Comparison of ENCODE assay signal across 1 cellular context in genomic region chr14:95258754-95259593, GRCh38.
TF ChIP-seq lines count a peak whose summit lies in the region.

No MANE protein-coding gene starts in this region.

TF ChIP-seq in GM23338, 12 proteins besides CTCF, POLR2A, EP300 and RAD21 (continued from another document):
- TF ChIP-seq ETS1 (IDR thresholded peaks at IDR 0.05) (no peak), NANOG (IDR thresholded peaks at IDR 0.05; ENCODE audit: borderline replicate concordance) (no peak), JUNB (IDR thresholded peaks at IDR 0.05; ENCODE audit: unreplicated experiment) (no peak), STAT1 (IDR thresholded peaks at IDR 0.05; ENCODE audit: unreplicated experiment) (no peak), CREB1 (CRISPR knock-in tag; IDR thresholded peaks at IDR 0.05; ENCODE audit: low read depth) (no peak)
- TF ChIP-seq, protein P1, sequence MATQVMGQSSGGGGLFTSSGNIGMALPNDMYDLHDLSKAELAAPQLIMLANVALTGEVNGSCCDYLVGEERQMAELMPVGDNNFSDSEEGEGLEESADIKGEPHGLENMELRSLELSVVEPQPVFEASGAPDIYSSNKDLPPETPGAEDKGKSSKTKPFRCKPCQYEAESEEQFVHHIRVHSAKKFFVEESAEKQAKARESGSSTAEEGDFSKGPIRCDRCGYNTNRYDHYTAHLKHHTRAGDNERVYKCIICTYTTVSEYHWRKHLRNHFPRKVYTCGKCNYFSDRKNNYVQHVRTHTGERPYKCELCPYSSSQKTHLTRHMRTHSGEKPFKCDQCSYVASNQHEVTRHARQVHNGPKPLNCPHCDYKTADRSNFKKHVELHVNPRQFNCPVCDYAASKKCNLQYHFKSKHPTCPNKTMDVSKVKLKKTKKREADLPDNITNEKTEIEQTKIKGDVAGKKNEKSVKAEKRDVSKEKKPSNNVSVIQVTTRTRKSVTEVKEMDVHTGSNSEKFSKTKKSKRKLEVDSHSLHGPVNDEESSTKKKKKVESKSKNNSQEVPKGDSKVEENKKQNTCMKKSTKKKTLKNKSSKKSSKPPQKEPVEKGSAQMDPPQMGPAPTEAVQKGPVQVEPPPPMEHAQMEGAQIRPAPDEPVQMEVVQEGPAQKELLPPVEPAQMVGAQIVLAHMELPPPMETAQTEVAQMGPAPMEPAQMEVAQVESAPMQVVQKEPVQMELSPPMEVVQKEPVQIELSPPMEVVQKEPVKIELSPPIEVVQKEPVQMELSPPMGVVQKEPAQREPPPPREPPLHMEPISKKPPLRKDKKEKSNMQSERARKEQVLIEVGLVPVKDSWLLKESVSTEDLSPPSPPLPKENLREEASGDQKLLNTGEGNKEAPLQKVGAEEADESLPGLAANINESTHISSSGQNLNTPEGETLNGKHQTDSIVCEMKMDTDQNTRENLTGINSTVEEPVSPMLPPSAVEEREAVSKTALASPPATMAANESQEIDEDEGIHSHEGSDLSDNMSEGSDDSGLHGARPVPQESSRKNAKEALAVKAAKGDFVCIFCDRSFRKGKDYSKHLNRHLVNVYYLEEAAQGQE (IDR thresholded peaks at IDR 0.05; ENCODE audit: unreplicated experiment) = no peak
